15 cellular contexts compared by ENCODE assay signal in the genomic region with DNA sequence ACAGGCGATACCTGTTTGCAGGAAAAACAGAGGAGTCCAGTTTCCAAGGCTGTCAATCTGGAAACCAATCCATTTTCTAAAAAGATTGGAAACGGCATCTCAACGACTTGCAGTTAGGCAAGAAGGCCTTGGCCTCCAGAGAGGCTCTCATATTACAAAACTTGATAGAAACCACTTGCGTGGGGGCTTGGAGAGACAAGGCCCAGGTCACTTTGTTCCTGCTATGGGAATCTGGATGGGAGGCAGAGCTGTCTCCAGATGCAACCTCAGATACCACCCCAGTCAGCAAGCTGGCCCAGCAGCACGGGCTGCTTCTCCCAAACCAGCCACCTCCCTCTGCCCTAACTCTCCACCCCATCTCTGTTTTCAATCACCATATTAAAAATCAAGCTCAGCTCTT.
DNase-seq lines count a peak whose midpoint lies in the region; TF ChIP-seq lines count a peak whose summit lies in the region.
"Had no signal": no experiment of that assay in that cellular context is flagged by ENCODE, and none has a peak within 500 bp of the region (broad histone marks: within the 10 kb centered on the region; RNA-seq: fewer than 3 reads in every experiment).

No MANE protein-coding gene starts in this region.

- no peaks in the 10 kb centered on the region for H3K9me2 ChIP-seq in MM.1S (replicated peaks; ENCODE audit: insufficient read depth, low read length)

- DNase-seq in DMS79 treated with DMSO at 0.1 percent for 48 hours (lab: John Stamatoyannopoulos, UW) (peak; percentile 42), DMS79 (lab: John Stamatoyannopoulos, UW) (no peak), fibroblast of gingiva (ENCODE audit: low read depth) (peak; percentile 17), nephron progenitor cell (no peak), vagina (ENCODE audit: extremely low spot score in 2 of 2) (no peak), MM.1S (no peak), GM03348 (ENCODE audit: low spot score) (no peak)
- no peak for DNase-seq in activated T-helper 2 cell treated with anti-CD3 and anti-CD28 coated beads, Interferon-gamma antibody, Interleukin-2, Interleukin-4, amounts not matched to agents 10 μg/mL and 5 μg/mL and 100 μg/mL, durations not matched to agents 14 hours and 24 hours and 36 hours (ENCODE audit: low spot score)
- DNase-seq: AML-193; Caco-2; CD8-positive, alpha-beta memory T cell; GM23248 had no signal

- H3K27ac ChIP-seq in vagina, result peak overlapping the region; percentile 67
- H3K27ac ChIP-seq in MM.1S (ENCODE audit: low read length), result no peak overlapping the region
- H3K27ac ChIP-seq: 22Rv1, BLaER1, GM23248 had no signal

- peak overlapping the region; percentile 50 for H3K27ac Mint-ChIP-seq in nephron progenitor cell
- no peak overlapping the region for H3K27ac Mint-ChIP-seq in activated T-helper 2 cell treated with anti-CD3 and anti-CD28 coated beads, Interferon-gamma antibody, Interleukin-2, Interleukin-4, amounts not matched to agents 10 μg/mL and 5 μg/mL and 100 μg/mL, durations not matched to agents 14 hours and 24 hours and 36 hours
- H3K27ac Mint-ChIP-seq: CD8-positive, alpha-beta memory T cell had no signal

- H4K20me1 ChIP-seq in MM.1S (ENCODE audit: insufficient read depth, low read length), result no peaks in the 10 kb centered on the region
- H4K20me1 ChIP-seq: BLaER1 had no signal

- no peak overlapping the region for H3K4me3 Mint-ChIP-seq in nephron progenitor cell
- no peak overlapping the region for H3K4me3 Mint-ChIP-seq in activated T-helper 2 cell treated with anti-CD3 and anti-CD28 coated beads, Interferon-gamma antibody, Interleukin-2, Interleukin-4, amounts not matched to agents 10 μg/mL and 5 μg/mL and 100 μg/mL, durations not matched to agents 14 hours and 24 hours and 36 hours (ENCODE audit: low read depth)
- H3K4me3 Mint-ChIP-seq: CD8-positive, alpha-beta memory T cell had no signal

- H3K27me3 ChIP-seq in vagina, result no peaks in the 10 kb centered on the region
- H3K27me3 ChIP-seq in MM.1S (replicated peaks; ENCODE audit: insufficient read depth, low read length), result no peaks in the 10 kb centered on the region
- H3K27me3 ChIP-seq: BLaER1 had no signal

- no peaks in the 10 kb centered on the region for H3K9me3 Mint-ChIP-seq in nephron progenitor cell
- no peaks in the 10 kb centered on the region for H3K9me3 Mint-ChIP-seq in activated T-helper 2 cell treated with anti-CD3 and anti-CD28 coated beads, Interferon-gamma antibody, Interleukin-2, Interleukin-4, amounts not matched to agents 10 μg/mL and 5 μg/mL and 100 μg/mL, durations not matched to agents 14 hours and 24 hours and 36 hours
- H3K9me3 Mint-ChIP-seq: CD8-positive, alpha-beta memory T cell had no signal

- no peak overlapping the region for H2AFZ ChIP-seq in MM.1S (ENCODE audit: low read length)
- H2AFZ ChIP-seq: GM23248 had no signal

- no peak overlapping the region for H3K9ac ChIP-seq in MM.1S (ENCODE audit: low read length)
- H3K9ac ChIP-seq: BLaER1, GM23248 had no signal

- H3K4me3 ChIP-seq in vagina (no peak overlapping the region), MM.1S (ENCODE audit: low read length) (no peak overlapping the region)
- H3K4me3 ChIP-seq: BLaER1, GM12878, GM23248 had no signal

- intact Hi-C loops in vagina (cut with DNase I), result no loop called here
- intact Hi-C loops in activated T-helper 2 cell treated with anti-CD3 and anti-CD28 coated beads, Interferon-gamma antibody, Interleukin-2, Interleukin-4, amounts not matched to agents 10 μg/mL and 5 μg/mL and 100 μg/mL, durations not matched to agents 14 hours and 24 hours and 36 hours (cut with micrococcal nuclease), result no loop called here

- no peaks in the 10 kb centered on the region for H3K79me2 ChIP-seq in MM.1S (ENCODE audit: low read length)

- TF ChIP-seq CTCF in nephron progenitor cell (IDR thresholded peaks at IDR 0.05) (no peak), vagina (IDR thresholded peaks at IDR 0.05) (no peak), MM.1S (IDR thresholded peaks at IDR 0.05; ENCODE audit: low read length) (no peak)

- H3K4me1 Mint-ChIP-seq in nephron progenitor cell, result peaks cover 21% of the 10 kb centered on the region
- H3K4me1 Mint-ChIP-seq in activated T-helper 2 cell treated with anti-CD3 and anti-CD28 coated beads, Interferon-gamma antibody, Interleukin-2, Interleukin-4, amounts not matched to agents 10 μg/mL and 5 μg/mL and 100 μg/mL, durations not matched to agents 14 hours and 24 hours and 36 hours (ENCODE audit: low read depth), result no peaks in the 10 kb centered on the region
- H3K4me1 Mint-ChIP-seq: CD8-positive, alpha-beta memory T cell had no signal

- H3F3A ChIP-seq in MM.1S (ENCODE audit: insufficient read depth, low read length), result no peaks in the 10 kb centered on the region

- H3K27me3 Mint-ChIP-seq in nephron progenitor cell (ENCODE audit: low read depth, poor library complexity), result peaks cover 20% of the 10 kb centered on the region
- no peaks in the 10 kb centered on the region for H3K27me3 Mint-ChIP-seq in activated T-helper 2 cell treated with anti-CD3 and anti-CD28 coated beads, Interferon-gamma antibody, Interleukin-2, Interleukin-4, amounts not matched to agents 10 μg/mL and 5 μg/mL and 100 μg/mL, durations not matched to agents 14 hours and 24 hours and 36 hours (ENCODE audit: low read depth)

- no peak for TF ChIP-seq POLR2A in vagina (IDR thresholded peaks at IDR 0.05)

- no peaks in the 10 kb centered on the region for H3K36me3 Mint-ChIP-seq in nephron progenitor cell (ENCODE audit: low read depth)
- H3K36me3 Mint-ChIP-seq in activated T-helper 2 cell treated with anti-CD3 and anti-CD28 coated beads, Interferon-gamma antibody, Interleukin-2, Interleukin-4, amounts not matched to agents 10 μg/mL and 5 μg/mL and 100 μg/mL, durations not matched to agents 14 hours and 24 hours and 36 hours (ENCODE audit: low read depth), result no peaks in the 10 kb centered on the region
- H3K36me3 Mint-ChIP-seq: CD8-positive, alpha-beta memory T cell had no signal

- no peak overlapping the region for H3K4me2 ChIP-seq in MM.1S (ENCODE audit: low read depth, low read length)
- H3K4me2 ChIP-seq: BLaER1 had no signal

- H3K36me3 ChIP-seq in vagina (no peaks in the 10 kb centered on the region), MM.1S (replicated peaks; ENCODE audit: insufficient read depth, low read length) (no peaks in the 10 kb centered on the region)
- H3K36me3 ChIP-seq: BLaER1 had no signal

- no peaks in the 10 kb centered on the region for H3K9me3 ChIP-seq in vagina
- no peaks in the 10 kb centered on the region for H3K9me3 ChIP-seq in MM.1S (replicated peaks; ENCODE audit: insufficient read depth, low read length)
- H3K9me3 ChIP-seq: BLaER1, Caco-2 had no signal

- H3K4me1 ChIP-seq in vagina (peaks cover 40% of the 10 kb centered on the region), MM.1S (ENCODE audit: low read length) (no peaks in the 10 kb centered on the region)
- H3K4me1 ChIP-seq: BLaER1, Caco-2 had no signal

Comparison
In these comparisons a context has a peak if more than half of its experiments do, and no peak if none do; other contexts are left out.
1. DNase-seq: peak in DMS79 treated with DMSO at 0.1 percent for 48 hours (single experiment) and fibroblast of gingiva (single experiment); none in DMS79 (single experiment), nephron progenitor cell (single experiment), vagina (0 of 2), MM.1S (single experiment), activated T-helper 2 cell treated with anti-CD3 and anti-CD28 coated beads, Interferon-gamma antibody, Interleukin-2, Interleukin-4, amounts not matched to agents 10 μg/mL and 5 μg/mL and 100 μg/mL, durations not matched to agents 14 hours and 24 hours and 36 hours (single experiment) and GM03348 (single experiment).